ENCODE assay signal across 9 cellular contexts in genomic region chr7:150449206-150449956, GRCh38. TPM values are rescaled to one million over a fixed set of nuclear protein-coding genes. Genes with fewer than 3 reads are reported as not detected.
A peak's percentile ranks its signal among the peaks of the same experiment; 100 is the strongest.
DNase-seq lines count a peak whose midpoint lies in the region; ATAC-seq and TF ChIP-seq lines count a peak whose summit lies in the region.
"Had no signal": no experiment of that assay in that cellular context is flagged by ENCODE, and none has a peak within 500 bp of the region (broad histone marks: within the 10 kb centered on the region; RNA-seq: fewer than 3 reads in every experiment).

No MANE protein-coding gene starts in this region.

- DNase-seq in activated CD4-positive, alpha-beta T cell treated with anti-CD3 and anti-CD28 coated beads, Interleukin-2, amount 10 ng/mL, durations not matched to agents 24 days and 14 days: peak; percentile 73
- DNase-seq in activated CD4-positive, alpha-beta T cell treated with anti-CD3 and anti-CD28 coated beads for 48 hours: no peak
- DNase-seq in activated CD4-positive, alpha-beta memory T cell treated with anti-CD3 and anti-CD28 coated beads for 36 hours: peak; percentile 30
- DNase-seq in esophagus muscularis mucosa (ENCODE audit: extremely low spot score) (peak; percentile 53), testis (no peak), SKM-1 (lab: John Stamatoyannopoulos, UW; ENCODE audit: unreplicated experiment) (no peak)
- no peak for DNase-seq in stimulated activated naive B cell treated with anti-CD40 and anti-IgM and Interleukin-4, amounts not matched to agents 10 μg/mL and 1 μg/mL and 100 μg/mL, for 72 hours

- ATAC-seq in stimulated activated naive B cell treated with anti-CD40 and anti-IgM and Interleukin-4, amounts not matched to agents 10 μg/mL and 1 μg/mL and 100 μg/mL, for 72 hours (replicated peaks): no peak
- no peak for ATAC-seq in HG03108 (IDR thresholded peaks at IDR 0.05; ENCODE audit: unreplicated experiment)

- peaks cover 61% of the 10 kb centered on the region for H3K4me1 Mint-ChIP-seq in activated CD4-positive, alpha-beta T cell treated with anti-CD3 and anti-CD28 coated beads, Interleukin-2, amount 10 ng/mL, durations not matched to agents 24 days and 14 days
- peaks cover 54% of the 10 kb centered on the region for H3K4me1 Mint-ChIP-seq in activated CD4-positive, alpha-beta memory T cell treated with anti-CD3 and anti-CD28 coated beads for 36 hours (ENCODE audit: low read depth)
- peaks cover 34 to 44% of the 10 kb centered on the region in 2 donors for H3K4me1 Mint-ChIP-seq in stimulated activated naive B cell treated with anti-CD40 and anti-IgM and Interleukin-4, amounts not matched to agents 10 μg/mL and 1 μg/mL and 100 μg/mL, for 72 hours

- peaks cover 12 to 17% (median 13%) of the 10 kb centered on the region in 4 donors for H3K4me1 ChIP-seq in esophagus muscularis mucosa
- H3K4me1 ChIP-seq in testis: peaks cover 3% of the 10 kb centered on the region

- H3K36me3 ChIP-seq in esophagus muscularis mucosa (no peaks in the 10 kb centered on the region), testis (ENCODE audit: low read depth, missing control alignments) (no peaks in the 10 kb centered on the region)

- intact Hi-C loops in activated CD4-positive, alpha-beta T cell treated with anti-CD3 and anti-CD28 coated beads, Interleukin-2, amount 10 ng/mL, durations not matched to agents 24 days and 14 days (cut with micrococcal nuclease): no loop called here
- intact Hi-C loops in activated CD4-positive, alpha-beta memory T cell treated with anti-CD3 and anti-CD28 coated beads for 36 hours (cut with micrococcal nuclease): loop anchor here (2.0 kb wide), 3 partner anchors 171 to 283 kb away; partner anchors contain the start of gene GIMAP2
- intact Hi-C loops in esophagus muscularis mucosa (cut with DNase I): no loop called here
- intact Hi-C loops in testis (cut with DNase I; ENCODE audit: low total_unique reads): loop anchor here (5.0 kb wide), 1 partner anchor 308 kb away; no protein-coding TSS in a partner anchor

- H3K27me3 Mint-ChIP-seq in activated CD4-positive, alpha-beta T cell treated with anti-CD3 and anti-CD28 coated beads, Interleukin-2, amount 10 ng/mL, durations not matched to agents 24 days and 14 days: no peaks in the 10 kb centered on the region
- no peaks in the 10 kb centered on the region for H3K27me3 Mint-ChIP-seq in activated CD4-positive, alpha-beta memory T cell treated with anti-CD3 and anti-CD28 coated beads for 36 hours
- H3K27me3 Mint-ChIP-seq in stimulated activated naive B cell treated with anti-CD40 and anti-IgM and Interleukin-4, amounts not matched to agents 10 μg/mL and 1 μg/mL and 100 μg/mL, for 72 hours: peaks cover 42 to 57% of the 10 kb centered on the region in 2 donors

- no peak for TF ChIP-seq POLR2A in esophagus muscularis mucosa (IDR thresholded peaks at IDR 0.05; ENCODE audit: low read depth)
- TF ChIP-seq POLR2A in testis (IDR thresholded peaks at IDR 0.05): no peak

- H3K9me3 Mint-ChIP-seq in activated CD4-positive, alpha-beta T cell treated with anti-CD3 and anti-CD28 coated beads, Interleukin-2, amount 10 ng/mL, durations not matched to agents 24 days and 14 days: no peaks in the 10 kb centered on the region
- H3K9me3 Mint-ChIP-seq in activated CD4-positive, alpha-beta memory T cell treated with anti-CD3 and anti-CD28 coated beads for 36 hours: no peaks in the 10 kb centered on the region
- H3K9me3 Mint-ChIP-seq in stimulated activated naive B cell treated with anti-CD40 and anti-IgM and Interleukin-4, amounts not matched to agents 10 μg/mL and 1 μg/mL and 100 μg/mL, for 72 hours: no peaks in the 10 kb centered on the region

- POLR2A ChIA-PET in activated CD4-positive, alpha-beta memory T cell treated with anti-CD3 and anti-CD28 coated beads for 36 hours (lab: Charles Lee): interaction anchor here (0.6 to 4.8 kb wide), 15 partner anchors 32 to 306 kb away, joined by 3 to 78 read pairs (median 4); partner anchors contain the start of genes GIMAP1, GIMAP2, GIMAP4 and GIMAP6

- no peak for TF ChIP-seq EP300 in esophagus muscularis mucosa (IDR thresholded peaks at IDR 0.05)

- H3K4me3 ChIP-seq in esophagus muscularis mucosa: no peak overlapping the region
- H3K4me3 ChIP-seq in testis: no peak overlapping the region

- CTCF ChIA-PET in activated CD4-positive, alpha-beta memory T cell treated with anti-CD3 and anti-CD28 coated beads for 36 hours (lab: Charles Lee): interaction anchor here (0.6 to 5.6 kb wide), 57 partner anchors 9 to 329 kb away, joined by 3 to 80 read pairs (median 5); partner anchors contain the start of genes GIMAP1, GIMAP2, GIMAP4 and GIMAP5

- H3K27me3 ChIP-seq in esophagus muscularis mucosa: peaks cover 0 to 22% (median 0%) of the 10 kb centered on the region in 4 donors
- no peaks in the 10 kb centered on the region for H3K27me3 ChIP-seq in testis

- 66% methylated on average over 8 of the region's 11 CpGs for WGBS in esophagus muscularis mucosa
- 62 to 77% methylated on average over 8 to 11 of the region's 11 CpGs for WGBS in testis, 2 donors

- TF ChIP-seq CTCF in esophagus muscularis mucosa (IDR thresholded peaks at IDR 0.05) (no peak), testis (IDR thresholded peaks at IDR 0.05) (no peak)

- H3K9me3 ChIP-seq in esophagus muscularis mucosa: no peaks in the 10 kb centered on the region
- H3K9me3 ChIP-seq in testis: no peaks in the 10 kb centered on the region

- peak overlapping the region; percentile 100 for H3K4me3 Mint-ChIP-seq in activated CD4-positive, alpha-beta T cell treated with anti-CD3 and anti-CD28 coated beads, Interleukin-2, amount 10 ng/mL, durations not matched to agents 24 days and 14 days
- H3K4me3 Mint-ChIP-seq in activated CD4-positive, alpha-beta memory T cell treated with anti-CD3 and anti-CD28 coated beads for 36 hours: peak overlapping the region; percentile 97
- no peak overlapping the region for H3K4me3 Mint-ChIP-seq in stimulated activated naive B cell treated with anti-CD40 and anti-IgM and Interleukin-4, amounts not matched to agents 10 μg/mL and 1 μg/mL and 100 μg/mL, for 72 hours

- peaks cover 22% of the 10 kb centered on the region for H3K36me3 Mint-ChIP-seq in activated CD4-positive, alpha-beta T cell treated with anti-CD3 and anti-CD28 coated beads, Interleukin-2, amount 10 ng/mL, durations not matched to agents 24 days and 14 days (ENCODE audit: low read depth)
- peaks cover 22% of the 10 kb centered on the region for H3K36me3 Mint-ChIP-seq in activated CD4-positive, alpha-beta memory T cell treated with anti-CD3 and anti-CD28 coated beads for 36 hours
- H3K36me3 Mint-ChIP-seq in stimulated activated naive B cell treated with anti-CD40 and anti-IgM and Interleukin-4, amounts not matched to agents 10 μg/mL and 1 μg/mL and 100 μg/mL, for 72 hours: no peaks in the 10 kb centered on the region

- H3K27ac Mint-ChIP-seq in activated CD4-positive, alpha-beta T cell treated with anti-CD3 and anti-CD28 coated beads, Interleukin-2, amount 10 ng/mL, durations not matched to agents 24 days and 14 days: peak overlapping the region; percentile 98
- H3K27ac Mint-ChIP-seq in activated CD4-positive, alpha-beta memory T cell treated with anti-CD3 and anti-CD28 coated beads for 36 hours: peak overlapping the region; percentile 98
- H3K27ac Mint-ChIP-seq in stimulated activated naive B cell treated with anti-CD40 and anti-IgM and Interleukin-4, amounts not matched to agents 10 μg/mL and 1 μg/mL and 100 μg/mL, for 72 hours: peak overlapping the region; percentile 47

- H3K27ac ChIP-seq in esophagus muscularis mucosa (replicated peaks in 1 of 4) (peak overlapping the region; percentile 45 to 74 (median 70)), testis (no peak overlapping the region)

RNA-seq across cellular contexts. Expression of gene GIMAP8, which starts 1.0 kb away (rescaled TPM):
- 7.9 and 8.5 TPM in 2 replicates for total RNA-seq in activated CD4-positive, alpha-beta T cell treated with anti-CD3 and anti-CD28 coated beads, Interleukin-2, amount 10 ng/mL, durations not matched to agents 24 days and 14 days
- total RNA-seq in activated CD4-positive, alpha-beta memory T cell treated with anti-CD3 and anti-CD28 coated beads for 36 hours: 10 to 100 TPM; 11.8 TPM
- total RNA-seq in esophagus muscularis mucosa (10 to 100 TPM in 3 of 4 donors, 1 to 10 TPM in 1; 7.1 to 18.5 (median 15.4) TPM), testis (1 to 10 TPM; 3.8 TPM)
- 6.8 TPM for polyA plus RNA-seq in testis (ENCODE audit: insufficient read depth, low read depth, low replicate concordance)
- total RNA-seq: A172 had no signal

Comparison
In these comparisons a context has a peak if more than half of its experiments do, and no peak if none do; other contexts are left out.
1. DNase-seq: peak in activated CD4-positive, alpha-beta T cell treated with anti-CD3 and anti-CD28 coated beads, Interleukin-2, amount 10 ng/mL, durations not matched to agents 24 days and 14 days (single experiment), activated CD4-positive, alpha-beta memory T cell treated with anti-CD3 and anti-CD28 coated beads for 36 hours (single experiment) and esophagus muscularis mucosa (single experiment); none in activated CD4-positive, alpha-beta T cell treated with anti-CD3 and anti-CD28 coated beads for 48 hours (single experiment), stimulated activated naive B cell treated with anti-CD40 and anti-IgM and Interleukin-4, amounts not matched to agents 10 μg/mL and 1 μg/mL and 100 μg/mL, for 72 hours (single experiment), testis (single experiment) and SKM-1 (single experiment).
2. H3K27ac Mint-ChIP-seq: peak in every context shown above with its lines; median percentile 98 in activated CD4-positive, alpha-beta T cell treated with anti-CD3 and anti-CD28 coated beads, Interleukin-2, amount 10 ng/mL, durations not matched to agents 24 days and 14 days; 98 in activated CD4-positive, alpha-beta memory T cell treated with anti-CD3 and anti-CD28 coated beads for 36 hours; 47 in stimulated activated naive B cell treated with anti-CD40 and anti-IgM and Interleukin-4, amounts not matched to agents 10 μg/mL and 1 μg/mL and 100 μg/mL, for 72 hours.
3. H3K4me3 Mint-ChIP-seq: peak in activated CD4-positive, alpha-beta T cell treated with anti-CD3 and anti-CD28 coated beads, Interleukin-2, amount 10 ng/mL, durations not matched to agents 24 days and 14 days (single experiment) and activated CD4-positive, alpha-beta memory T cell treated with anti-CD3 and anti-CD28 coated beads for 36 hours (single experiment); none in stimulated activated naive B cell treated with anti-CD40 and anti-IgM and Interleukin-4, amounts not matched to agents 10 μg/mL and 1 μg/mL and 100 μg/mL, for 72 hours (0 of 2).
4. H3K27ac ChIP-seq: peak in esophagus muscularis mucosa (4 of 4); none in testis (0 of 2).
5. intact Hi-C loops: an anchor here in activated CD4-positive, alpha-beta memory T cell treated with anti-CD3 and anti-CD28 coated beads for 36 hours (2.0 kb wide) and testis (5.0 kb wide); none called in activated CD4-positive, alpha-beta T cell treated with anti-CD3 and anti-CD28 coated beads, Interleukin-2, amount 10 ng/mL, durations not matched to agents 24 days and 14 days and esophagus muscularis mucosa.